In genomic region chr5:160186480-160186879, GRCh38 we compare ENCODE assay signal across 20 cellular contexts. TPM values are rescaled to one million over a fixed set of nuclear protein-coding genes. Genes with fewer than 3 reads are reported as not detected.
DNase-seq lines count a peak whose midpoint lies in the region; ATAC-seq, FAIRE-seq and TF ChIP-seq lines count a peak whose summit lies in the region.
"Had no signal": no experiment of that assay in that cellular context is flagged by ENCODE, and none has a peak within 500 bp of the region (broad histone marks: within the 10 kb centered on the region; RNA-seq: fewer than 3 reads in every experiment).

No MANE protein-coding gene starts in this region.

- peak; percentile 2 for DNase-seq in NCI-H146 (lab: John Stamatoyannopoulos, UW)
- no peak for DNase-seq in NCI-H146 treated with DMSO at 0.1 percent for 48 hours (lab: John Stamatoyannopoulos, UW; ENCODE audit: unreplicated experiment)
- DNase-seq in WTC11 (ENCODE audit: low spot score), result no peak
- no peak for DNase-seq in NCI-H2029 (lab: John Stamatoyannopoulos, UW)
- no peak for DNase-seq in urothelium cell line (ENCODE audit: low spot score)
- DNase-seq: ACHN; C1 segment of cervical spinal cord; CD8-positive, alpha-beta memory T cell; H7; IMR-90; NCI-H1105 treated with DMSO at 0.1 percent for 48 hours; NCI-H1694 treated with DMSO at 0.1 percent for 48 hours; NCI-H446; NCI-H526 treated with DMSO at 0.1 percent for 48 hours had no signal

- no peak for FAIRE-seq in urothelium cell line (lab: Jason Lieb, UNC)
- FAIRE-seq: D721Med had no signal

- H3K4me3 ChIP-seq in gastroesophageal sphincter, result no peak overlapping the region

- TF ChIP-seq EP300 in gastroesophageal sphincter (IDR thresholded peaks at IDR 0.05), result no peak

- H3K9me3 Mint-ChIP-seq in WTC11, result peaks cover 19% of the 10 kb centered on the region
- H3K9me3 Mint-ChIP-seq in nephron, result peaks cover 11% of the 10 kb centered on the region

- WGBS in gastroesophageal sphincter (ENCODE audit: low coverage in 1 of 2), 2 donors, result 71% methylated on average over 4 of the region's 5 CpGs; no CpG with 5 or more reads in 1 of the 2 donors

- no peaks in the 10 kb centered on the region for H3K9me3 ChIP-seq in gastroesophageal sphincter

- ATAC-seq in WTC11, result no peak
- ATAC-seq in gastroesophageal sphincter, result no peak
- no peak for ATAC-seq in HG02623 (IDR thresholded peaks at IDR 0.05; ENCODE audit: unreplicated experiment)
- ATAC-seq: Right ventricle myocardium inferior had no signal

- H3K36me3 Mint-ChIP-seq in WTC11, result peaks cover 18% of the 10 kb centered on the region
- H3K36me3 Mint-ChIP-seq in nephron (ENCODE audit: low read depth), result no peaks in the 10 kb centered on the region

- CTCF ChIA-PET in WTC11 (lab: Charles Lee), result interaction anchor here (0.5 to 3.1 kb wide), 4 partner anchors 13 to 140 kb away, joined by 3 to 19 read pairs (median 4); no protein-coding TSS in a partner anchor

- H3K27me3 Mint-ChIP-seq in WTC11 (ENCODE audit: low read depth) (peaks cover 13% of the 10 kb centered on the region; the same call in 1 of the 2 replicates), nephron (ENCODE audit: low read depth) (no peaks in the 10 kb centered on the region)

- peaks cover 0 to 15% (median 0%) of the 10 kb centered on the region in 3 donors for H3K4me1 ChIP-seq in gastroesophageal sphincter

- no peak for TF ChIP-seq POLR2A in gastroesophageal sphincter (IDR thresholded peaks at IDR 0.05)

- no peaks in the 10 kb centered on the region for H3K27me3 ChIP-seq in gastroesophageal sphincter

- no peak overlapping the region for H3K27ac ChIP-seq in gastroesophageal sphincter
- H3K27ac ChIP-seq: 22Rv1 had no signal

- H3K36me3 ChIP-seq in gastroesophageal sphincter, result no peaks in the 10 kb centered on the region

- TF ChIP-seq CTCF in WTC11 (IDR thresholded peaks at IDR 0.05) (no peak), nephron (IDR thresholded peaks at IDR 0.05; ENCODE audit: unreplicated experiment in 3 of 3) (no peak), gastroesophageal sphincter (IDR thresholded peaks at IDR 0.05) (no peak)

- H3K4me1 Mint-ChIP-seq in WTC11 (peaks cover 26% of the 10 kb centered on the region), nephron (peaks cover 19% of the 10 kb centered on the region)

- POLR2A ChIA-PET in WTC11 (lab: Charles Lee), result interaction anchor here (0.6 to 3.3 kb wide), 4 partner anchors 11 to 26 kb away, joined by 4 to 19 read pairs (median 5); no protein-coding TSS in a partner anchor

- H3K27ac Mint-ChIP-seq in WTC11 (peak overlapping the region; percentile 93; the same call in 1 of the 2 replicates), nephron (peak overlapping the region in 2 of 3 experiments; percentile 23 to 65)
- H3K27ac Mint-ChIP-seq: CD8-positive, alpha-beta memory T cell had no signal

- H3K4me3 Mint-ChIP-seq in WTC11 (no peak overlapping the region; the same call in 1 of the 2 replicates), nephron (peak overlapping the region; percentile 25 to 72 (median 43))

TF ChIP-seq in WTC11, 78 proteins besides CTCF, POLR2A, EP300 and RAD21:
- TF ChIP-seq ATF6 (CRISPR knock-in tag; IDR thresholded peaks at IDR 0.05) (no peak), SP1 (CRISPR knock-in tag; conservative IDR thresholded peaks at IDR 0.05) (no peak), CREM (CRISPR knock-in tag; IDR thresholded peaks at IDR 0.05) (no peak), ELF4 (CRISPR knock-in tag; IDR thresholded peaks at IDR 0.05; ENCODE audit: low read depth) (no peak), SMAD4 (CRISPR knock-in tag; IDR thresholded peaks at IDR 0.05) (no peak), ZMAT4 (CRISPR knock-in tag; IDR thresholded peaks at IDR 0.05) (no peak), E2F1 (CRISPR knock-in tag; IDR thresholded peaks at IDR 0.05) (no peak)

RNA-seq across cellular contexts. Expression of gene FABP6, which starts 42.8 kb away (rescaled TPM):
- total RNA-seq in WTC11 (2021), result 2.3 to 4.9 TPM (median 2.9 TPM) in 3 replicates
- not detected for total RNA-seq in gastroesophageal sphincter
- total RNA-seq: CD8-positive, alpha-beta memory T cell; IMR-90 had no signal
